ENCODE assay signal across 13 cellular contexts in genomic region chr1:236002572-236002971, GRCh38.
DNase-seq lines count a peak whose midpoint lies in the region; TF ChIP-seq lines count a peak whose summit lies in the region.
"Had no signal": no experiment of that assay in that cellular context is flagged by ENCODE, and none has a peak within 500 bp of the region (broad histone marks: within the 10 kb centered on the region; RNA-seq: fewer than 3 reads in every experiment).

No MANE protein-coding gene starts in this region.

- no peak overlapping the region for H3K4me3 Mint-ChIP-seq in T-helper 1 cell treated with Interleukin-12 subunit alpha and Interleukin-12 subunit beta and Interleukin-4 antibody, amounts not matched to agents 30 μg/mL and 1 μg/mL, for 36 hours

- H3K27me3 Mint-ChIP-seq in T-helper 1 cell treated with Interleukin-12 subunit alpha and Interleukin-12 subunit beta and Interleukin-4 antibody, amounts not matched to agents 30 μg/mL and 1 μg/mL, for 36 hours (ENCODE audit: low read depth): peaks cover 3% of the 10 kb centered on the region

- peaks cover 52% of the 10 kb centered on the region for H3K4me1 Mint-ChIP-seq in T-helper 1 cell treated with Interleukin-12 subunit alpha and Interleukin-12 subunit beta and Interleukin-4 antibody, amounts not matched to agents 30 μg/mL and 1 μg/mL, for 36 hours (ENCODE audit: low read depth)

- H3K36me3 ChIP-seq in esophagus muscularis mucosa (peaks cover 26 to 94% (median 84%) of the 10 kb centered on the region in 4 donors), stomach (peaks cover 0 to 83% (median 25%) of the 10 kb centered on the region in 4 donors)

- TF ChIP-seq POLR2A in esophagus muscularis mucosa (IDR thresholded peaks at IDR 0.05; ENCODE audit: low read depth) (no peak), stomach (IDR thresholded peaks at IDR 0.05) (no peak)

- intact Hi-C loops in esophagus muscularis mucosa (cut with DNase I): no loop called here
- intact Hi-C loops in stomach (cut with DNase I; ENCODE audit: low total_unique reads): no loop called here
- intact Hi-C loops in dorsolateral prefrontal cortex (cut with DNase I): no loop called here

- no peaks in the 10 kb centered on the region for H3K9me3 Mint-ChIP-seq in T-helper 1 cell treated with Interleukin-12 subunit alpha and Interleukin-12 subunit beta and Interleukin-4 antibody, amounts not matched to agents 30 μg/mL and 1 μg/mL, for 36 hours

- H3K4me1 ChIP-seq in esophagus muscularis mucosa (peaks cover 16 to 28% (median 20%) of the 10 kb centered on the region in 4 donors), stomach (peaks cover 0 to 4% (median 0%) of the 10 kb centered on the region in 4 donors)

- peak overlapping the region; percentile 58 for H3K27ac Mint-ChIP-seq in T-helper 1 cell treated with Interleukin-12 subunit alpha and Interleukin-12 subunit beta and Interleukin-4 antibody, amounts not matched to agents 30 μg/mL and 1 μg/mL, for 36 hours

- no peak for TF ChIP-seq EP300 in esophagus muscularis mucosa (IDR thresholded peaks at IDR 0.05)
- TF ChIP-seq EP300 in stomach (IDR thresholded peaks at IDR 0.05): no peak

- H3K27me3 ChIP-seq in esophagus muscularis mucosa (no peaks in the 10 kb centered on the region), stomach (no peaks in the 10 kb centered on the region), dorsolateral prefrontal cortex (no peaks in the 10 kb centered on the region)

- H3K27ac ChIP-seq in esophagus muscularis mucosa (replicated peaks in 1 of 4): peak overlapping the region; percentile 11 to 60 (median 48)
- H3K27ac ChIP-seq in stomach: peak overlapping the region in 3 of 5 donors; percentile 47 to 66 (median 60)
- peak overlapping the region in 2 of 59 donors; percentile 22 to 33 for H3K27ac ChIP-seq in dorsolateral prefrontal cortex

- WGBS in esophagus muscularis mucosa: 86% methylated on average over 11 of the region's 11 CpGs
- WGBS in stomach, 5 donors: 87 to 92% (median 90%) methylated on average over 11 of the region's 11 CpGs

- no peak for TF ChIP-seq CTCF in esophagus muscularis mucosa (IDR thresholded peaks at IDR 0.05)
- TF ChIP-seq CTCF in stomach (IDR thresholded peaks at IDR 0.05): no peak
- TF ChIP-seq CTCF in dorsolateral prefrontal cortex (IDR thresholded peaks at IDR 0.05 in 54 of 56, conservative IDR thresholded peaks at IDR 0.05 in 2 of 56; ENCODE audit: low read depth in 1 of 56, partially characterized antibody in 56 of 56): no peak

- DNase-seq in T-helper 1 cell: no peak
- peak; percentile 31 for DNase-seq in NCI-H69 (lab: John Stamatoyannopoulos, UW)
- DNase-seq in esophagus muscularis mucosa (ENCODE audit: extremely low spot score): no peak
- no peak for DNase-seq in stomach
- no peak for DNase-seq in amniotic stem cell (lab: John Stamatoyannopoulos, UW)
- no peak for DNase-seq in dorsolateral prefrontal cortex
- no peak for DNase-seq in NCI-H1105 treated with DMSO at 0.1 percent for 48 hours (lab: John Stamatoyannopoulos, UW)
- DNase-seq: 8988T, C1 segment of cervical spinal cord, GOT3, NCI-H1436 treated with DMSO at 0.1 percent for 48 hours, NCI-H2107 had no signal

- H3K36me3 Mint-ChIP-seq in T-helper 1 cell treated with Interleukin-12 subunit alpha and Interleukin-12 subunit beta and Interleukin-4 antibody, amounts not matched to agents 30 μg/mL and 1 μg/mL, for 36 hours (ENCODE audit: low read depth): peaks cover 10% of the 10 kb centered on the region

- H3K4me3 ChIP-seq in esophagus muscularis mucosa: no peak overlapping the region
- H3K4me3 ChIP-seq in stomach: no peak overlapping the region
- no peak overlapping the region for H3K4me3 ChIP-seq in dorsolateral prefrontal cortex

- H3K9me3 ChIP-seq in esophagus muscularis mucosa (no peaks in the 10 kb centered on the region), stomach (no peaks in the 10 kb centered on the region)
